ENCODE assay signal across 20 cellular contexts in genomic region chr1:217924924-217925323, GRCh38.
DNase-seq lines count a peak whose midpoint lies in the region; ATAC-seq, FAIRE-seq and TF ChIP-seq lines count a peak whose summit lies in the region.
"Had no signal": no experiment of that assay in that cellular context is flagged by ENCODE, and none has a peak within 500 bp of the region (broad histone marks: within the 10 kb centered on the region; RNA-seq: fewer than 3 reads in every experiment).

No MANE protein-coding gene starts in this region.

- peaks cover 19% of the 10 kb centered on the region for H3K27me3 ChIP-seq in GM23338 (ENCODE audit: insufficient read depth)
- peaks cover 4% of the 10 kb centered on the region for H3K27me3 ChIP-seq in astrocyte (ENCODE audit: insufficient read depth, low read length)
- peaks cover 24% of the 10 kb centered on the region for H3K27me3 ChIP-seq in foreskin keratinocyte
- peaks cover 0 to 10% (median 0%) of the 10 kb centered on the region in 3 experiments for H3K27me3 ChIP-seq in neuronal stem cell (ENCODE audit: control insufficient read depth in 3 of 3, insufficient read depth in 3 of 3, low read depth in 1 of 3, low read length in 3 of 3)
- peaks cover 14% of the 10 kb centered on the region for H3K27me3 ChIP-seq in suprapubic skin
- H3K27me3 ChIP-seq: BLaER1, MG63 had no signal

- ATAC-seq in GM23338 (peak; percentile 91), foreskin keratinocyte (peak; percentile 37)
- ATAC-seq: Panc1, SK-N-SH treated with all-trans-retinoic acid at 6 μM for 48 hours had no signal

- no peaks in the 10 kb centered on the region for H3K9me3 Mint-ChIP-seq in GM23338
- no peaks in the 10 kb centered on the region for H3K9me3 Mint-ChIP-seq in astrocyte (ENCODE audit: unreplicated experiment)

- peak overlapping the region; percentile 70 for H3K4me2 ChIP-seq in GM23338
- H3K4me2 ChIP-seq in astrocyte (ENCODE audit: low read length): peak overlapping the region; percentile 75
- H3K4me2 ChIP-seq in neuronal stem cell (ENCODE audit: insufficient read depth, low read length, poor library complexity, severe bottlenecking): no peak overlapping the region
- H3K4me2 ChIP-seq: BLaER1 had no signal

- no peak overlapping the region for H3K4ac ChIP-seq in neuronal stem cell (ENCODE audit: low read length)

- no peaks in the 10 kb centered on the region for H3F3A ChIP-seq in GM23338 (replicated peaks; ENCODE audit: low read depth)

- peak overlapping the region; percentile 3 for H3K9ac ChIP-seq in astrocyte (ENCODE audit: low read length)
- H3K9ac ChIP-seq in neuronal stem cell (ENCODE audit: low read depth, low read length, poor library complexity): no peak overlapping the region
- H3K9ac ChIP-seq: BLaER1 had no signal

- no peaks in the 10 kb centered on the region for H3K9me3 ChIP-seq in astrocyte (ENCODE audit: insufficient read depth, low read depth, low read length)
- H3K9me3 ChIP-seq in neuronal stem cell (replicated peaks in 1 of 2; ENCODE audit: control insufficient read depth in 2 of 2, insufficient read depth in 1 of 2, low read depth in 1 of 2, low read length in 2 of 2): no peaks in the 10 kb centered on the region
- H3K9me3 ChIP-seq in suprapubic skin: no peaks in the 10 kb centered on the region
- H3K9me3 ChIP-seq: BLaER1, Caco-2, MG63 had no signal

- peaks cover 18% of the 10 kb centered on the region for H3K4me1 ChIP-seq in GM23338 (ENCODE audit: insufficient read depth)
- H3K4me1 ChIP-seq in astrocyte (ENCODE audit: insufficient read depth, low read length): peaks cover 2% of the 10 kb centered on the region
- H3K4me1 ChIP-seq in foreskin keratinocyte: no peaks in the 10 kb centered on the region
- H3K4me1 ChIP-seq in neuronal stem cell (ENCODE audit: control insufficient read depth in 2 of 2, insufficient read depth in 1 of 2, low read depth in 1 of 2, low read length in 2 of 2): peaks cover 5% of the 10 kb centered on the region in 2 donors
- no peaks in the 10 kb centered on the region for H3K4me1 ChIP-seq in suprapubic skin
- H3K4me1 ChIP-seq: BLaER1, Caco-2 had no signal

- H3K79me2 ChIP-seq in GM23338 (replicated peaks; ENCODE audit: insufficient read depth) (no peaks in the 10 kb centered on the region), astrocyte (ENCODE audit: insufficient read depth, low read length) (no peaks in the 10 kb centered on the region)

- WGBS in neuronal stem cell (ENCODE audit: extremely low coverage in 2 of 2, insufficient read length in 2 of 2, insufficient replicate concordance in 1 of 2), 2 donors: no CpG with 5 or more reads among the region's 36 CpGs
- whole genome bisulfite sequencing in suprapubic skin: 8% methylated on average over 27 of the region's 36 CpGs

- TF ChIP-seq CTCF in GM23338 (conservative IDR thresholded peaks at IDR 0.05; ENCODE audit: low read depth in 2 of 2): no peak
- TF ChIP-seq CTCF in astrocyte (IDR thresholded peaks at IDR 0.05; ENCODE audit: insufficient read depth, low read depth, low read length): no peak
- TF ChIP-seq CTCF in foreskin keratinocyte (conservative IDR thresholded peaks at IDR 0.05): no peak
- no peak for TF ChIP-seq CTCF in suprapubic skin (IDR thresholded peaks at IDR 0.05)

- no peak overlapping the region for H3K23ac ChIP-seq in neuronal stem cell (ENCODE audit: low read depth, low read length, poor library complexity)

- H3K27me3 Mint-ChIP-seq in GM23338 (ENCODE audit: insufficient read depth, low read depth, poor library complexity) (peaks cover 5% of the 10 kb centered on the region), astrocyte (ENCODE audit: low read depth, unreplicated experiment) (peaks cover 23% of the 10 kb centered on the region)

- H2BK120ac ChIP-seq in neuronal stem cell (ENCODE audit: low read depth, low read length): no peak overlapping the region

- H3K4me1 Mint-ChIP-seq in GM23338 (peaks cover 17% of the 10 kb centered on the region), astrocyte (ENCODE audit: low read depth, unreplicated experiment) (no peaks in the 10 kb centered on the region)

- H2BK12ac ChIP-seq in neuronal stem cell (ENCODE audit: low read length): no peak overlapping the region

- H3K18ac ChIP-seq in neuronal stem cell (ENCODE audit: low read length): peak overlapping the region; percentile 69

- H3K79me1 ChIP-seq in neuronal stem cell (ENCODE audit: low read depth, low read length): no peaks in the 10 kb centered on the region

- H3K27ac Mint-ChIP-seq in GM23338: no peak overlapping the region
- H3K27ac Mint-ChIP-seq in astrocyte (ENCODE audit: unreplicated experiment): no peak overlapping the region

- no peak overlapping the region for H4K8ac ChIP-seq in neuronal stem cell (ENCODE audit: low read depth, low read length)

- H3K36me3 Mint-ChIP-seq in GM23338 (ENCODE audit: low read depth) (no peaks in the 10 kb centered on the region), astrocyte (ENCODE audit: low read depth, unreplicated experiment) (no peaks in the 10 kb centered on the region)

- peak overlapping the region; percentile 47; the same call in 1 of the 2 replicates for H3K4me3 ChIP-seq in GM23338
- H3K4me3 ChIP-seq in astrocyte (ENCODE audit: insufficient read depth, low read depth, low read length): no peak overlapping the region
- H3K4me3 ChIP-seq in neuronal stem cell (ENCODE audit: low read length in 2 of 2): no peak overlapping the region
- H3K4me3 ChIP-seq in suprapubic skin: no peak overlapping the region
- H3K4me3 ChIP-seq: BLaER1, MG63 had no signal

- H2AK5ac ChIP-seq in neuronal stem cell (ENCODE audit: low read depth, low read length): no peak overlapping the region

- H3K4me3 Mint-ChIP-seq in GM23338 (peak overlapping the region; percentile 37; the same call in 2 of the 3 replicates), astrocyte (ENCODE audit: unreplicated experiment) (no peak overlapping the region)

- H3K9me2 ChIP-seq in GM23338 (ENCODE audit: insufficient read depth): no peaks in the 10 kb centered on the region; the same call in 1 of the 2 replicates

- H2BK5ac ChIP-seq in neuronal stem cell (ENCODE audit: low read length): no peak overlapping the region

- TF ChIP-seq EP300 in suprapubic skin (IDR thresholded peaks at IDR 0.05): no peak

- H4K91ac ChIP-seq in neuronal stem cell (ENCODE audit: low read depth, low read length, poor library complexity): no peak overlapping the region

- H3K27ac ChIP-seq in GM23338 (ENCODE audit: low read depth) (no peak overlapping the region), astrocyte (ENCODE audit: low read depth, low read length) (no peak overlapping the region), foreskin keratinocyte (no peak overlapping the region), neuronal stem cell (replicated peaks; ENCODE audit: low read length) (no peak overlapping the region), suprapubic skin (no peak overlapping the region)
- H3K27ac ChIP-seq: BLaER1 had no signal

- H2AFZ ChIP-seq in GM23338 (peak overlapping the region; percentile 69; the same call in 1 of the 2 replicates), astrocyte (ENCODE audit: low read depth, low read length) (peak overlapping the region; percentile 56), neuronal stem cell (ENCODE audit: low read length) (no peak overlapping the region)

- H3K36me3 ChIP-seq in GM23338 (ENCODE audit: insufficient read depth) (no peaks in the 10 kb centered on the region), astrocyte (ENCODE audit: insufficient read depth, low read length) (no peaks in the 10 kb centered on the region), neuronal stem cell (replicated peaks in 1 of 2; ENCODE audit: control insufficient read depth in 2 of 2, insufficient read depth in 2 of 2, low read length in 2 of 2) (no peaks in the 10 kb centered on the region), suprapubic skin (no peaks in the 10 kb centered on the region)
- H3K36me3 ChIP-seq: BLaER1, MG63 had no signal

- H3K14ac ChIP-seq in neuronal stem cell (ENCODE audit: low read length): no peak overlapping the region

- DNase-seq in GM23338 (ENCODE audit: low spot score) (peak; percentile 42), astrocyte (ENCODE audit: low read depth) (no peak), foreskin keratinocyte (no peak), neuronal stem cell (ENCODE audit: low spot score) (no peak), NCI-H345 treated with DMSO at 0.1 percent for 48 hours (lab: John Stamatoyannopoulos, UW; ENCODE audit: unreplicated experiment) (no peak), suprapubic skin (ENCODE audit: low spot score in 2 of 2) (no peak), DMS53 treated with DMSO at 0.1 percent for 48 hours (lab: John Stamatoyannopoulos, UW; ENCODE audit: unreplicated experiment) (no peak)
- DNase-seq in effector CD8-positive, alpha-beta T cell (lab: John Stamatoyannopoulos, UW): no peak
- DNase-seq: Caco-2, DMS79, GDM1, MG63, NCI-H1105, NCI-H1694 treated with DMSO at 0.1 percent for 48 hours, SHP77 had no signal

- no peak overlapping the region for H2BK15ac ChIP-seq in neuronal stem cell (ENCODE audit: low read length)

- no peak for TF ChIP-seq POLR2A in suprapubic skin (IDR thresholded peaks at IDR 0.05)

- no peak for FAIRE-seq in astrocyte (lab: Jason Lieb, UNC)
- FAIRE-seq: GM12892, H1 had no signal

- H4K20me1 ChIP-seq in GM23338 (replicated peaks; ENCODE audit: insufficient read depth) (no peaks in the 10 kb centered on the region), astrocyte (ENCODE audit: insufficient read depth, low read length) (no peaks in the 10 kb centered on the region)
- H4K20me1 ChIP-seq: BLaER1 had no signal

TF ChIP-seq in GM23338, 12 proteins besides CTCF, POLR2A, EP300 and RAD21 (continues in another document):
- no peak for TF ChIP-seq ZNF114 (CRISPR knock-in tag; IDR thresholded peaks at IDR 0.05)
- no peak for TF ChIP-seq NANOG (IDR thresholded peaks at IDR 0.05; ENCODE audit: borderline replicate concordance)
